In the genomic region with DNA sequence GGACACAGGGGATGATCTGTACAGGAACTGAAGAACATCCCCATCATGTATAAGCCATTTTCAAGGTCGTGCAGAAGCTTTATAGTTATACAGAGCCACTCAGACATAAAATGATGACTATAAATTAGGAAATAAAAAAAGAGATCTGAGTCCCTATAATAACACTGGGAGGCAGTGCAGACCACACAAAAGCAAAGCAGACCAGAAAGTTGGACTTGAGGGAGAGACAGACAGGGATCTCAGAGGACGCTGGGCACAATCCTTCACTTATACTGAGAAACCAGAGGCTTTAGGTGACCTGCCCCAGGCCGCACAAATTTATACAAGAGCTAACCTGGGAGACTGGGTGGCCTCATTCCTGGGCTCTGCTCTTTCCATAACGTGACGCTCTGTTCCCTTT, we compare ENCODE assay signal across 8 cellular contexts.
DNase-seq lines count a peak whose midpoint lies in the region; ATAC-seq and TF ChIP-seq lines count a peak whose summit lies in the region.

No MANE protein-coding gene starts in this region.

- no peaks in the 10 kb centered on the region for H3K36me3 ChIP-seq in left lung

- H3K27ac ChIP-seq in left lung, result no peak overlapping the region

- intact Hi-C loops in left lung (cut with DNase I), result no loop called here

- peak; percentile 72 for ATAC-seq in left lung
- ATAC-seq in HG02852 (IDR thresholded peaks at IDR 0.05; ENCODE audit: unreplicated experiment), result no peak
- no peak for ATAC-seq in HG02840 (IDR thresholded peaks at IDR 0.05; ENCODE audit: low FRiP score, unreplicated experiment)

- H3K4me3 ChIP-seq in LNCaP clone FGC (ENCODE audit: low read depth, low read length), result no peak overlapping the region
- H3K4me3 ChIP-seq in left lung, result no peak overlapping the region

- H3K9me3 ChIP-seq in left lung, result no peaks in the 10 kb centered on the region

- peak; percentile 3 for DNase-seq in DMS53 treated with DMSO at 0.1 percent for 48 hours (lab: John Stamatoyannopoulos, UW; ENCODE audit: unreplicated experiment)
- DNase-seq in LNCaP clone FGC (ENCODE audit: low read depth), result no peak
- peak; percentile 72 for DNase-seq in astrocyte of the hippocampus (ENCODE audit: low read depth, low spot score)
- no peak for DNase-seq in left lung
- DNase-seq in GM10266 (ENCODE audit: extremely low spot score), result no peak
- DNase-seq in CD1c-positive myeloid dendritic cell (ENCODE audit: extremely low spot score), result no peak

- TF ChIP-seq CTCF in LNCaP clone FGC (IDR thresholded peaks at IDR 0.05; ENCODE audit: control insufficient read depth, extremely low read depth, insufficient read depth), result peak; percentile 62
- TF ChIP-seq CTCF in left lung (IDR thresholded peaks at IDR 0.05), result no peak
- TF ChIP-seq CTCF in GM10266 (IDR thresholded peaks at IDR 0.05; ENCODE audit: control insufficient read depth, insufficient read depth, low read depth, missing control alignments), result no peak

- no peaks in the 10 kb centered on the region for H3K27me3 ChIP-seq in left lung

- no peaks in the 10 kb centered on the region for H3K4me1 ChIP-seq in left lung

Comparison
In these comparisons a context has a peak if more than half of its experiments do, and no peak if none do; other contexts are left out.
1. DNase-seq: peak in DMS53 treated with DMSO at 0.1 percent for 48 hours (single experiment) and astrocyte of the hippocampus (single experiment); none in LNCaP clone FGC (single experiment), left lung (0 of 2), GM10266 (single experiment) and CD1c-positive myeloid dendritic cell (single experiment).